Comparison of ENCODE assay signal across 11 cellular contexts in the genomic region with DNA sequence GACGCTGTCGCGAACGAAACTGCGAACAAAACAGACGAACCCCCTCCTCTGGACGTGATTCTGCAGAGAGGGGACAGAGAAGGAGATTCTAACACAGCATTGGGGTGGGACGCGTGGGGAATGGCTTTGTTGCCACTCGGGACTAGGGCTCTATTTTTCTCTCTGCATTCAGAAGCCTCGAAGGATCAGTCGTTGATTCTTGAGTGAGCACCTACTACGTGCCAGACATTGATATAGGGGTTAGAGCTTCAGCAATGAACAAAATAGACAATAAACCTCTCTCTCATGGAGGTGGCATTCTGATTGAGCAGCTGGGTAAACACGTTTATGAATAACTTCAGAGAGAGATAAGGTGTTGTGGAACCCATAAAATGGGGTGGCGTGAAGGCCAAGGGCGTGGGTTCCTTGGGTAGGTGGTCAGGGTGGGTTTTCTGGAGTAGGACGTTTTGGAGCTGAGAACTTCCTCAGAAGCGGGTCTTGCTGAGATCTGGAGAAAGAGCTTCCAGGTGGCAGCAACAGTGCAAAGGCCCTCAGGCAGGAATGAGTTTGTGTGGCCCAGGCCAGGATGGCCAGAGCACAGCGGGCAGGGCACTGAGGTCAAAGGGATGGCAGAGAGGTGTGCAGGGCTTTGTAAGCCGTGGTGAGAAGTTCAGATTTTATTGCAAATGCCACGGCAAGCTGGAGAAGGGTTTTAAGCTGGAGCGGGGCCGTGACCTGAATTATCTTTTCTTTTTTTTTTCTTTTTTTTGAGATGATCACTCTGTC. TPM values are rescaled to one million over a fixed set of nuclear protein-coding genes. Genes with fewer than 3 reads are reported as not detected.
DNase-seq lines count a peak whose midpoint lies in the region; ATAC-seq and TF ChIP-seq lines count a peak whose summit lies in the region.
"Had no signal": no experiment of that assay in that cellular context is flagged by ENCODE, and none has a peak within 500 bp of the region (broad histone marks: within the 10 kb centered on the region; RNA-seq: fewer than 3 reads in every experiment).

No MANE protein-coding gene starts in this region.

- no peaks in the 10 kb centered on the region for H3K36me3 ChIP-seq in mesodermal cell (ENCODE audit: control insufficient read depth, insufficient read depth, low read length)
- H3K36me3 ChIP-seq in thyroid gland = no peaks in the 10 kb centered on the region

- no peak for ATAC-seq in activated CD8-positive, alpha-beta memory T cell treated with anti-CD3 and anti-CD28 coated beads, Interleukin-2, amount 10 ng/mL, durations not matched to agents 7 days and 5 days
- no peak for ATAC-seq in GM18520 (IDR thresholded peaks at IDR 0.05; ENCODE audit: unreplicated experiment)

- H3K4me3 ChIP-seq in choroid plexus epithelial cell (ENCODE audit: low read depth, low read length) = peak overlapping the region; percentile 76
- H3K4me3 ChIP-seq in mesodermal cell (ENCODE audit: extremely low read depth, insufficient read depth, low read length, poor library complexity, severe bottlenecking) = peak overlapping the region; percentile 61
- H3K4me3 ChIP-seq in thyroid gland (replicated peaks in 1 of 3) = peak overlapping the region; percentile 24 to 84 (median 78)

- peaks cover 2% of the 10 kb centered on the region for H3K36me3 Mint-ChIP-seq in activated CD8-positive, alpha-beta memory T cell treated with anti-CD3 and anti-CD28 coated beads, Interleukin-2, amount 10 ng/mL, durations not matched to agents 7 days and 5 days
- H3K36me3 Mint-ChIP-seq: CD4-positive, CD25-positive, alpha-beta regulatory T cell had no signal

- peaks cover 61% of the 10 kb centered on the region for H3K27me3 Mint-ChIP-seq in activated CD8-positive, alpha-beta memory T cell treated with anti-CD3 and anti-CD28 coated beads, Interleukin-2, amount 10 ng/mL, durations not matched to agents 7 days and 5 days

- peak overlapping the region; percentile 37 for H3K4me3 Mint-ChIP-seq in activated CD8-positive, alpha-beta memory T cell treated with anti-CD3 and anti-CD28 coated beads, Interleukin-2, amount 10 ng/mL, durations not matched to agents 7 days and 5 days

- WGBS in mesodermal cell (ENCODE audit: insufficient coverage in 2 of 2), 2 experiments = 46 to 59% methylated on average over 18 to 20 of the region's 23 CpGs
- 35 to 40% methylated on average over 23 of the region's 23 CpGs for WGBS in thyroid gland, 2 donors

- TF ChIP-seq CTCF in choroid plexus epithelial cell (conservative IDR thresholded peaks at IDR 0.05; ENCODE audit: low read depth, low read length) = no peak
- TF ChIP-seq CTCF in thyroid gland (IDR thresholded peaks at IDR 0.05) = no peak

- H3K4me1 ChIP-seq in mesodermal cell (ENCODE audit: control insufficient read depth, insufficient read depth, low read length, poor library complexity, severe bottlenecking) (peaks cover 16% of the 10 kb centered on the region), thyroid gland (peaks cover 37 to 61% of the 10 kb centered on the region in 2 donors)

- H3K27me3 ChIP-seq in thyroid gland = no peaks in the 10 kb centered on the region

- CTCF ChIA-PET in activated CD8-positive, alpha-beta memory T cell treated with anti-CD3 and anti-CD28 coated beads, Interleukin-2, amount 10 ng/mL, durations not matched to agents 7 days and 5 days (lab: Charles Lee) = no interaction called here

- H3K4me1 Mint-ChIP-seq in activated CD8-positive, alpha-beta memory T cell treated with anti-CD3 and anti-CD28 coated beads, Interleukin-2, amount 10 ng/mL, durations not matched to agents 7 days and 5 days = peaks cover 9% of the 10 kb centered on the region

- DNase-seq in activated CD8-positive, alpha-beta memory T cell treated with anti-CD3 and anti-CD28 coated beads, Interleukin-2, amount 10 ng/mL, durations not matched to agents 7 days and 5 days = no peak
- DNase-seq in activated CD8-positive, alpha-beta memory T cell treated with anti-CD3 and anti-CD28 coated beads, Interleukin-2, amount 50 U/mL, for 48 hours = no peak
- no peak for DNase-seq in choroid plexus epithelial cell (ENCODE audit: low read depth)
- no peak for DNase-seq in thyroid gland
- DNase-seq in NCI-H2029 (lab: John Stamatoyannopoulos, UW) = no peak
- DNase-seq in globus pallidus (ENCODE audit: low spot score) = no peak
- DNase-seq: CD4-positive, CD25-positive, alpha-beta regulatory T cell; MV-4-11; T-helper 9 cell had no signal

- no peak overlapping the region for H3K27ac Mint-ChIP-seq in activated CD8-positive, alpha-beta memory T cell treated with anti-CD3 and anti-CD28 coated beads, Interleukin-2, amount 10 ng/mL, durations not matched to agents 7 days and 5 days
- H3K27ac Mint-ChIP-seq: CD4-positive, CD25-positive, alpha-beta regulatory T cell had no signal

- intact Hi-C loops in thyroid gland (cut with DNase I) = no loop called here

- peak overlapping the region; percentile 64 for H3K27ac ChIP-seq in mesodermal cell (ENCODE audit: low read depth, low read length, severe bottlenecking)
- H3K27ac ChIP-seq in thyroid gland = peak overlapping the region; percentile 90 to 97 (median 92)

- peaks cover 10% of the 10 kb centered on the region for H3K9me3 ChIP-seq in mesodermal cell (ENCODE audit: control insufficient read depth, low read length)
- no peaks in the 10 kb centered on the region for H3K9me3 ChIP-seq in thyroid gland

- no peaks in the 10 kb centered on the region for H3K9me3 Mint-ChIP-seq in activated CD8-positive, alpha-beta memory T cell treated with anti-CD3 and anti-CD28 coated beads, Interleukin-2, amount 10 ng/mL, durations not matched to agents 7 days and 5 days (ENCODE audit: low read depth)

- no peak for TF ChIP-seq POLR2A in thyroid gland (IDR thresholded peaks at IDR 0.05)

RNA-seq across cellular contexts. Expression of a gene that starts 0.9 kb away (rescaled TPM):
- total RNA-seq in activated CD8-positive, alpha-beta memory T cell treated with anti-CD3 and anti-CD28 coated beads, Interleukin-2, amount 10 ng/mL, durations not matched to agents 7 days and 5 days = not detected
- polyA plus RNA-seq in mesodermal cell (2013, experiment 1 of 2) = 16.6 TPM
- polyA plus RNA-seq in mesodermal cell (2013, experiment 2 of 2) = 15.3 TPM
- total RNA-seq in thyroid gland = 10 to 100 TPM; 33.7 to 53.0 (median 51.1) TPM
- total RNA-seq: CD4-positive, CD25-positive, alpha-beta regulatory T cell had no signal
- polyA plus RNA-seq: CD4-positive, CD25-positive, alpha-beta regulatory T cell had no signal

RNA-seq across cellular contexts. Expression of a gene that starts 21.1 kb away (rescaled TPM):
- 10 to 100 TPM; 14.8 to 20.9 TPM for total RNA-seq in activated CD8-positive, alpha-beta memory T cell treated with anti-CD3 and anti-CD28 coated beads, Interleukin-2, amount 10 ng/mL, durations not matched to agents 7 days and 5 days
- 11.2 TPM for polyA plus RNA-seq in mesodermal cell (2013, experiment 1 of 2)
- polyA plus RNA-seq in mesodermal cell (2013, experiment 2 of 2) = 8.4 TPM
- total RNA-seq in thyroid gland = 10 to 100 TPM; 20.2 to 49.6 (median 36.1) TPM

RNA-seq across cellular contexts. Expression of a gene that starts 59.1 kb away (rescaled TPM):
- under 1 TPM in 1 of 2 experiments, not detected in 1; 0.19 TPM for total RNA-seq in activated CD8-positive, alpha-beta memory T cell treated with anti-CD3 and anti-CD28 coated beads, Interleukin-2, amount 10 ng/mL, durations not matched to agents 7 days and 5 days
- 1.2 TPM for polyA plus RNA-seq in mesodermal cell (2013, experiment 1 of 2)
- 1.3 TPM for polyA plus RNA-seq in mesodermal cell (2013, experiment 2 of 2)
- total RNA-seq in thyroid gland = 1 to 10 TPM; 1.8 to 4.2 (median 2.1) TPM
- polyA plus RNA-seq: CD4-positive, CD25-positive, alpha-beta regulatory T cell had no signal

Comparison
In these comparisons a context has a peak if more than half of its experiments do, and no peak if none do; other contexts are left out.
1. RNA of a gene that starts 0.9 kb away (total RNA-seq): 33.7 to 53.0 TPM in thyroid gland; not detected in activated CD8-positive, alpha-beta memory T cell treated with anti-CD3 and anti-CD28 coated beads, Interleukin-2, amount 10 ng/mL, durations not matched to agents 7 days and 5 days; every median in the first group is over 10 times any median in the second.
2. Peak in every context shown above with its lines, with median percentiles within 50 percentile points of each other: H3K4me3 ChIP-seq.